1 cellular context compared by ENCODE assay signal in the genomic region with DNA sequence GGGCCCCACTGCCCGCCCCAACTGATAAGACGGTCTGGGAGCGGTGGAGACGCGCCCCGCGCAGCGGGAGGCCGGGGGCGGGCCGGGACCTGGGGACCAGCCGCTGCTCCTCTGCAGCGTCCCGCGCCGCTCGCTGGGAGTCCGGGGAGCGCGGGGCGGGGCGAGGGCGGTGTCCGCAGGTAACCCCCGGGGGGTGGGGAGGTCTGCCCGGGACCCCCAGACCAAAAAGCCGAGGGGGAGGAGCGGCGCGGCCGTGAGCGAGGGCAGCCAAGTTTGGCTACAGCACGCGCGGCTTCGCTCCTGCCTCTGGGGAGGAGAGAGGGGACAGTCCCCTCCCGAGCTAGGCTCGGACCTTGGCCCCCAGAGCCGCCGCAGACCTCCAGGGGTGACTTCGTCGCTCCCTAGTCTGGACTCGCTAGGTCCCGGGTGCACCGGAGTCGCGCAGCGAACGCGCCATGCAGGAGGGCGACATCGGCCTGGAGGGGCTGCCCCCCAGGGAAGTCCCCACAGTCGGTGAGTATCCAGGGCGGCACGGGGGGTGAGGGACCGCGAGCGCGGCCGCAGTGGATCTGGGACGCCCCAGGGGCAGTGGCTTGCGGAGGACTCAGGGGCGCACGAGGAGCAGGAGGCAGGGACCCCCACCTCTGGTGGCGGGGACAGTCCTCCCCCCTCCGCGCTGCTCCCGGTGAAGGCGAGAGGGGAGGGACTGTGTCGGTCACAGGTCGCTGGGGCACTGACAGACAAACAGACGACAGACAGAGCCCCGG.
TF ChIP-seq lines count a peak whose summit lies in the region.

No MANE protein-coding gene starts in this region.

TF ChIP-seq in IMR-90, 13 proteins besides CTCF, POLR2A, EP300 and RAD21 (continued from another document):
- no peak for TF ChIP-seq BHLHE40 (IDR thresholded peaks at IDR 0.05; ENCODE audit: low read depth, low read length)
- TF ChIP-seq RFX5 (IDR thresholded peaks at IDR 0.05; ENCODE audit: low read depth, low read length) = no peak
- no peak for TF ChIP-seq SMC3 (IDR thresholded peaks at IDR 0.05; ENCODE audit: low read depth, low read length)
- TF ChIP-seq CEBPB (IDR thresholded peaks at IDR 0.05; ENCODE audit: low read depth, low read length) = no peak
- TF ChIP-seq MXI1 (IDR thresholded peaks at IDR 0.05; ENCODE audit: borderline replicate concordance, low read depth, low read length) = no peak
- TF ChIP-seq MAZ (IDR thresholded peaks at IDR 0.05; ENCODE audit: borderline replicate concordance, low read depth, low read length) = no peak; the same call in 1 of the 2 replicates
